In the genomic region with DNA sequence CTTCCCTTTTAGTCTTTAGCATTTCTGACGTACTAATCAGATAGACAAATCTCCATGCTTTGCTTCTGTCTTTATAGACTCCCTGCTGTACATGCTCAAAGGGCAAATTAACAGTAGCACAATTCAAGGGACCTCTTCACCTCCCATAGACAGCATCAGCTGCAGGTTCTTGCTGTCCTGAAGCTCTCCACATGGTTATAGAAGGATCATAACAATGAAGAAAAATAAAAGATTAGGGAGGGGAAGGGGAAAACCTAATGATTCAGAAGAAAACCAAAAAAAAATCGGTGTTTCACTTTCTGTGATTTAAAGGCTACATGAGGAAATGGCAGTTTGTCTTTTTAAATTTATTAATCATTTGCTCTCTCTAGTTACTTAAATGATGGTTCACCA, we compare ENCODE assay signal across 15 cellular contexts.
DNase-seq lines count a peak whose midpoint lies in the region; ATAC-seq, FAIRE-seq and TF ChIP-seq lines count a peak whose summit lies in the region.
"Had no signal": no experiment of that assay in that cellular context is flagged by ENCODE, and none has a peak within 500 bp of the region (broad histone marks: within the 10 kb centered on the region; RNA-seq: fewer than 3 reads in every experiment).

No MANE protein-coding gene starts in this region.

- H3K27ac ChIP-seq in foreskin keratinocyte = no peak overlapping the region
- H3K27ac ChIP-seq: parathyroid adenoma, PC-9 had no signal

- H3K27me3 Mint-ChIP-seq in T-helper 2 cell treated with Interferon-gamma antibody and Interleukin-4, amounts not matched to agents 5 μg/mL and 100 μg/mL, for 36 hours (ENCODE audit: low read depth) = peaks cover 9% of the 10 kb centered on the region
- H3K27me3 Mint-ChIP-seq in activated CD8-positive, alpha-beta T cell treated with anti-CD3 and anti-CD28 coated beads for 36 hours = peaks cover 5% of the 10 kb centered on the region
- H3K27me3 Mint-ChIP-seq: activated naive CD8-positive, alpha-beta T cell treated with anti-CD3 and anti-CD28 coated beads, Interleukin-2, amount 10 ng/mL, durations not matched to agents 7 days and 5 days had no signal

- peaks cover 12% of the 10 kb centered on the region for H3K4me1 Mint-ChIP-seq in T-helper 2 cell treated with Interferon-gamma antibody and Interleukin-4, amounts not matched to agents 5 μg/mL and 100 μg/mL, for 36 hours (ENCODE audit: low read depth)
- H3K4me1 Mint-ChIP-seq in activated CD8-positive, alpha-beta T cell treated with anti-CD3 and anti-CD28 coated beads for 36 hours (ENCODE audit: low read depth) = peaks cover 12% of the 10 kb centered on the region
- H3K4me1 Mint-ChIP-seq: activated B cell treated with CpG ODN at 0.5 μM for 24 hours had no signal

- ATAC-seq in GM19395 (IDR thresholded peaks at IDR 0.05; ENCODE audit: unreplicated experiment) (peak; percentile 61), HG03097 (IDR thresholded peaks at IDR 0.05; ENCODE audit: low FRiP score, unreplicated experiment) (peak; percentile 53), foreskin keratinocyte (no peak), HG02571 (IDR thresholded peaks at IDR 0.05; ENCODE audit: unreplicated experiment) (no peak)
- no peak for ATAC-seq in activated CD8-positive, alpha-beta T cell treated with anti-CD3 and anti-CD28 coated beads for 36 hours

- CTCF ChIA-PET in activated CD8-positive, alpha-beta T cell treated with anti-CD3 and anti-CD28 coated beads for 36 hours (lab: Charles Lee) = no interaction called here

- TF ChIP-seq CTCF in foreskin keratinocyte (conservative IDR thresholded peaks at IDR 0.05) = no peak
- no peak for TF ChIP-seq CTCF in activated CD8-positive, alpha-beta T cell treated with anti-CD3 and anti-CD28 coated beads for 36 hours (IDR thresholded peaks at IDR 0.05)

- POLR2A ChIA-PET in activated CD8-positive, alpha-beta T cell treated with anti-CD3 and anti-CD28 coated beads for 36 hours (lab: Charles Lee) = no interaction called here

- no peak for TF ChIP-seq POLR2A in GM12891 (IDR thresholded peaks at IDR 0.05; ENCODE audit: low read depth, low read length)

- H3K4me1 ChIP-seq in foreskin keratinocyte = no peaks in the 10 kb centered on the region
- H3K4me1 ChIP-seq: parathyroid adenoma had no signal

- H3K27me3 ChIP-seq in foreskin keratinocyte = peaks cover 2% of the 10 kb centered on the region

- no peaks in the 10 kb centered on the region for H3K36me3 Mint-ChIP-seq in T-helper 2 cell treated with Interferon-gamma antibody and Interleukin-4, amounts not matched to agents 5 μg/mL and 100 μg/mL, for 36 hours (ENCODE audit: low read depth)
- no peaks in the 10 kb centered on the region for H3K36me3 Mint-ChIP-seq in activated CD8-positive, alpha-beta T cell treated with anti-CD3 and anti-CD28 coated beads for 36 hours (ENCODE audit: low read depth)
- H3K36me3 Mint-ChIP-seq: activated naive CD8-positive, alpha-beta T cell treated with anti-CD3 and anti-CD28 coated beads, Interleukin-2, amount 10 ng/mL, durations not matched to agents 7 days and 5 days had no signal

- H3K4me3 Mint-ChIP-seq in T-helper 2 cell treated with Interferon-gamma antibody and Interleukin-4, amounts not matched to agents 5 μg/mL and 100 μg/mL, for 36 hours = no peak overlapping the region
- H3K4me3 Mint-ChIP-seq in activated CD8-positive, alpha-beta T cell treated with anti-CD3 and anti-CD28 coated beads for 36 hours = no peak overlapping the region
- H3K4me3 Mint-ChIP-seq: activated B cell treated with CpG ODN at 0.5 μM for 24 hours; activated naive CD8-positive, alpha-beta T cell treated with anti-CD3 and anti-CD28 coated beads, Interleukin-2, amount 10 ng/mL, durations not matched to agents 7 days and 5 days had no signal

- no peak for DNase-seq in GM12891 (ENCODE audit: insufficient read length, low spot score)
- no peak for DNase-seq in T-helper 2 cell treated with Interferon-gamma antibody and Interleukin-4, amounts not matched to agents 5 μg/mL and 100 μg/mL, for 36 hours (ENCODE audit: low spot score)
- DNase-seq in foreskin keratinocyte = no peak
- DNase-seq in activated CD8-positive, alpha-beta T cell treated with anti-CD3 and anti-CD28 coated beads for 36 hours = no peak
- DNase-seq in stimulated activated CD4-positive, alpha-beta T cell treated with anti-CD3 and anti-CD28 coated beads, Interleukin-2, amount 100 ng/mL, for 48 hours = no peak
- DNase-seq: activated B cell treated with CpG ODN at 0.5 μM for 24 hours; activated naive CD8-positive, alpha-beta T cell treated with anti-CD3 and anti-CD28 coated beads, Interleukin-2, amount 10 ng/mL, durations not matched to agents 7 days and 5 days; NCI-H446; PC-9; SW 1271 had no signal

- intact Hi-C loops in activated CD8-positive, alpha-beta T cell treated with anti-CD3 and anti-CD28 coated beads for 36 hours (cut with micrococcal nuclease) = loop anchor here (5.0 kb wide), 1 partner anchor 139 kb away; no protein-coding TSS in a partner anchor

- H3K9me3 Mint-ChIP-seq in T-helper 2 cell treated with Interferon-gamma antibody and Interleukin-4, amounts not matched to agents 5 μg/mL and 100 μg/mL, for 36 hours = no peaks in the 10 kb centered on the region
- H3K9me3 Mint-ChIP-seq in activated CD8-positive, alpha-beta T cell treated with anti-CD3 and anti-CD28 coated beads for 36 hours = no peaks in the 10 kb centered on the region
- H3K9me3 Mint-ChIP-seq: activated B cell treated with CpG ODN at 0.5 μM for 24 hours; activated naive CD8-positive, alpha-beta T cell treated with anti-CD3 and anti-CD28 coated beads, Interleukin-2, amount 10 ng/mL, durations not matched to agents 7 days and 5 days had no signal

- H3K27ac Mint-ChIP-seq in T-helper 2 cell treated with Interferon-gamma antibody and Interleukin-4, amounts not matched to agents 5 μg/mL and 100 μg/mL, for 36 hours = peak overlapping the region; percentile 13
- H3K27ac Mint-ChIP-seq in activated CD8-positive, alpha-beta T cell treated with anti-CD3 and anti-CD28 coated beads for 36 hours = no peak overlapping the region
- H3K27ac Mint-ChIP-seq: activated B cell treated with CpG ODN at 0.5 μM for 24 hours; activated naive CD8-positive, alpha-beta T cell treated with anti-CD3 and anti-CD28 coated beads, Interleukin-2, amount 10 ng/mL, durations not matched to agents 7 days and 5 days had no signal

- FAIRE-seq in GM12891 (lab: Jason Lieb, UNC) = peak; percentile 13
- FAIRE-seq: H1 had no signal

TF ChIP-seq in GM12891, 5 proteins besides CTCF, POLR2A, EP300 and RAD21:
- TF ChIP-seq POU2F2 (IDR thresholded peaks at IDR 0.05; ENCODE audit: low read depth, low read length) = no peak
- TF ChIP-seq SPI1 (IDR thresholded peaks at IDR 0.05; ENCODE audit: low read depth, low read length) = no peak
- TF ChIP-seq TAF1 (IDR thresholded peaks at IDR 0.05; ENCODE audit: low read depth, low read length) = no peak

Comparison
In these comparisons a context has a peak if more than half of its experiments do, and no peak if none do; other contexts are left out.
1. ATAC-seq: peak in GM19395 (single experiment) and HG03097 (single experiment); none in foreskin keratinocyte (single experiment), activated CD8-positive, alpha-beta T cell treated with anti-CD3 and anti-CD28 coated beads for 36 hours (single experiment) and HG02571 (single experiment).